In genomic region chr16:22007159-22007508, GRCh38 we compare ENCODE assay signal across 8 cellular contexts. TPM values are rescaled to one million over a fixed set of nuclear protein-coding genes. Genes with fewer than 3 reads are reported as not detected.
A peak's percentile ranks its signal among the peaks of the same experiment; 100 is the strongest.
DNase-seq lines count a peak whose midpoint lies in the region; ATAC-seq and TF ChIP-seq lines count a peak whose summit lies in the region.

No MANE protein-coding gene starts in this region.

- peaks cover 23% of the 10 kb centered on the region for H4K20me1 ChIP-seq in IMR-90 (ENCODE audit: insufficient read depth, low read length)

- H3K14ac ChIP-seq in IMR-90 (replicated peaks; ENCODE audit: low read depth, low read length): peak overlapping the region; percentile 68

- H3K9ac ChIP-seq in IMR-90 (ENCODE audit: low read depth, low read length): peak overlapping the region; percentile 81

- peak overlapping the region; percentile 90 for H3K4ac ChIP-seq in IMR-90 (ENCODE audit: low read depth, low read length)

- peak overlapping the region; percentile 97 for H2AK9ac ChIP-seq in IMR-90 (replicated peaks; ENCODE audit: low read depth, low read length, poor library complexity)

- DNase-seq in AG04450 (ENCODE audit: low read depth, low spot score) (no peak), IMR-90 (no peak), cardiac fibroblast (ENCODE audit: low read depth in 2 of 2) (no peak), superior temporal gyrus (ENCODE audit: extremely low spot score) (no peak), NCI-H1436 treated with DMSO at 0.1 percent for 48 hours (lab: John Stamatoyannopoulos, UW) (no peak)

- H3K4me3 ChIP-seq in AG04450 (ENCODE audit: low read depth, low read length) (peak overlapping the region; percentile 75), IMR-90 (ENCODE audit: insufficient read depth, low read depth, low read length) (peak overlapping the region; percentile 92), cardiac fibroblast (replicated peaks in 1 of 2; ENCODE audit: low read depth in 2 of 2, low read length in 2 of 2) (peak overlapping the region; percentile 79 to 88), muscle layer of duodenum (ENCODE audit: low read depth in 1 of 2, low read length in 2 of 2) (peak overlapping the region; percentile 75 to 94)

- H2BK5ac ChIP-seq in IMR-90 (ENCODE audit: low read depth, low read length, poor library complexity, severe bottlenecking): peak overlapping the region; percentile 84

- peak overlapping the region; percentile 20; the same call in 1 of the 2 replicates for H2AK5ac ChIP-seq in IMR-90 (ENCODE audit: low read depth, low read length)

- H2BK120ac ChIP-seq in IMR-90 (ENCODE audit: low read depth, low read length): peak overlapping the region; percentile 28

- H3K36me3 ChIP-seq in IMR-90 (ENCODE audit: control insufficient read depth, insufficient read depth, low read length) (no peaks in the 10 kb centered on the region; the same call in 1 of the 2 replicates), muscle layer of duodenum (ENCODE audit: control insufficient read depth in 1 of 2, insufficient read depth in 2 of 2, low read length in 2 of 2) (no peaks in the 10 kb centered on the region)

- H4K8ac ChIP-seq in IMR-90 (ENCODE audit: low read depth in 2 of 2, low read length in 2 of 2): peak overlapping the region; percentile 17 to 59; a peak in 2 of 4 replicates

- BruUV-seq in IMR-90 (replicated peaks; lab: Mats Ljungman, UMichigan): no TSS peak

- peak overlapping the region; percentile 99 for H2AFZ ChIP-seq in IMR-90 (replicated peaks; ENCODE audit: low read length, poor library complexity)

- WGBS in IMR-90 (ENCODE audit: extremely low coverage in 2 of 2, insufficient read length in 1 of 2), 2 experiments: 20% methylated on average over 1 of the region's 8 CpGs; no CpG with 5 or more reads in 1 of the 2 experiments

- peak overlapping the region; percentile 53; the same call in 1 of the 2 replicates for H4K91ac ChIP-seq in IMR-90 (ENCODE audit: insufficient read depth, low read depth, low read length)

- no peak overlapping the region for H3K18ac ChIP-seq in IMR-90 (ENCODE audit: low read depth, low read length)

- TF ChIP-seq CTCF in AG04450 (IDR thresholded peaks at IDR 0.05; ENCODE audit: low read depth, low read length) (no peak), IMR-90 (conservative IDR thresholded peaks at IDR 0.05; ENCODE audit: low read depth, low read length) (no peak), cardiac fibroblast (IDR thresholded peaks at IDR 0.05; ENCODE audit: low read depth, low read length) (no peak)

- CTCF ChIA-PET in AG04450 (lab: Charles Lee): interaction anchor here (1.9 to 9.4 kb wide), 4 partner anchors 69 to 182 kb away, joined by 4 to 208 read pairs (median 38); no protein-coding TSS in a partner anchor
- CTCF ChIA-PET in IMR-90 (lab: Yijun Ruan, JAX): interaction anchor here (1.2 to 5.1 kb wide), 3 partner anchors 70 to 1720 kb away, joined by 3 to 30 read pairs (median 5); no protein-coding TSS in a partner anchor

- H3K79me1 ChIP-seq in IMR-90 (ENCODE audit: low read depth in 1 of 2, low read length in 2 of 2): peaks cover 8 to 43% of the 10 kb centered on the region in 2 experiments

- H3K56ac ChIP-seq in IMR-90 (ENCODE audit: extremely low read depth, insufficient read depth, low read length): peak overlapping the region; percentile 54

- no peak overlapping the region for H2BK20ac ChIP-seq in IMR-90 (ENCODE audit: low read depth, low read length)

- TF ChIP-seq RAD21 in IMR-90 (IDR thresholded peaks at IDR 0.05; ENCODE audit: low read length): no peak

- POLR2A ChIA-PET in AG04450 (lab: Yijun Ruan, JAX): interaction anchor here (0.8 to 1.8 kb wide), 5 partner anchors 17 to 184 kb away, joined by 4 to 9 read pairs (median 6); no protein-coding TSS in a partner anchor
- POLR2A ChIA-PET in IMR-90 (lab: Charles Lee; ENCODE audit: unreplicated experiment): no interaction called here

- H3K4me1 ChIP-seq in IMR-90 (ENCODE audit: control insufficient read depth, insufficient read depth, low read length) (peaks cover 8% of the 10 kb centered on the region), muscle layer of duodenum (ENCODE audit: control insufficient read depth in 1 of 2, insufficient read depth in 2 of 2, low read length in 2 of 2) (peaks cover 4 to 16% of the 10 kb centered on the region in 2 donors)

- peak overlapping the region; percentile 95 for H3K4me2 ChIP-seq in IMR-90 (ENCODE audit: low read depth, low read length)

- dilution Hi-C loops in IMR-90 (cut with HindIII; ENCODE audit: low sequenced_read_pairs, unreplicated experiment): no loop called here

- peaks cover 23% of the 10 kb centered on the region for H3K9me1 ChIP-seq in IMR-90 (ENCODE audit: insufficient read depth, low read length)

- H2BK15ac ChIP-seq in IMR-90 (ENCODE audit: low read depth, low read length): 0 out of 3 replicates have a peak overlapping the region, but pooled peaks have one; percentile 2

- H3K9me3 ChIP-seq in AG04450 (ENCODE audit: control insufficient read depth, insufficient read depth, low read length) (peaks cover 2% of the 10 kb centered on the region; the same call in 1 of the 2 replicates), IMR-90 (ENCODE audit: control insufficient read depth, insufficient read depth, low read length) (no peaks in the 10 kb centered on the region), muscle layer of duodenum (ENCODE audit: control insufficient read depth in 1 of 2, low read length in 2 of 2) (no peaks in the 10 kb centered on the region)

- peak overlapping the region; percentile 25 for H3K27ac ChIP-seq in AG04450 (ENCODE audit: low read depth, low read length)
- H3K27ac ChIP-seq in IMR-90 (ENCODE audit: insufficient read depth, low read length): peak overlapping the region; percentile 93
- peak overlapping the region; percentile 51 for H3K27ac ChIP-seq in muscle layer of duodenum (ENCODE audit: low read length)

- H3K23ac ChIP-seq in IMR-90 (ENCODE audit: low read depth, low read length): peak overlapping the region; percentile 91

- in situ Hi-C loops in IMR-90 (cut with MboI; ENCODE audit: low sequenced_read_pairs): loop anchor here (10.0 kb wide), 1 partner anchor 288 kb away; the partner anchor contains the start of gene POLR3E

- H4K5ac ChIP-seq in IMR-90 (ENCODE audit: low read depth, low read length): peak overlapping the region; percentile 61; the same call in 1 of the 2 replicates

- intact Hi-C loops in IMR-90 (cut with micrococcal nuclease): loop anchor here (2.0 kb wide), 1 partner anchor 20 kb away; no protein-coding TSS in a partner anchor

- ATAC-seq in IMR-90 (ENCODE audit: low read depth) (no peak), HG03521 (IDR thresholded peaks at IDR 0.05; ENCODE audit: unreplicated experiment) (no peak), GM18868 (IDR thresholded peaks at IDR 0.05; ENCODE audit: unreplicated experiment) (no peak)

- no peak for TF ChIP-seq POLR2A in IMR-90 (IDR thresholded peaks at IDR 0.05; ENCODE audit: low read depth, low read length)

- H3K27me3 ChIP-seq in AG04450 (ENCODE audit: control insufficient read depth, insufficient read depth, low read length): no peaks in the 10 kb centered on the region
- no peaks in the 10 kb centered on the region for H3K27me3 ChIP-seq in IMR-90 (ENCODE audit: control insufficient read depth, insufficient read depth, low read length)
- H3K27me3 ChIP-seq in muscle layer of duodenum (ENCODE audit: low read depth, low read length): no peaks in the 10 kb centered on the region

TF ChIP-seq in IMR-90, 13 proteins besides CTCF, POLR2A, EP300 and RAD21 (continues in another document):
- TF ChIP-seq ELK1 (IDR thresholded peaks at IDR 0.05; ENCODE audit: borderline replicate concordance, low read depth, low read length): no peak
- no peak for TF ChIP-seq MAZ (IDR thresholded peaks at IDR 0.05; ENCODE audit: borderline replicate concordance, low read depth, low read length)
- TF ChIP-seq RCOR1 (IDR thresholded peaks at IDR 0.05; ENCODE audit: insufficient replicate concordance, low read length): no peak
- no peak for TF ChIP-seq BHLHE40 (IDR thresholded peaks at IDR 0.05; ENCODE audit: low read depth, low read length)
- no peak for TF ChIP-seq MAFK (IDR thresholded peaks at IDR 0.05; ENCODE audit: low read depth, low read length)
- TF ChIP-seq SMC3 (IDR thresholded peaks at IDR 0.05; ENCODE audit: low read depth, low read length): no peak
- no peak for TF ChIP-seq MXI1 (IDR thresholded peaks at IDR 0.05; ENCODE audit: borderline replicate concordance, low read depth, low read length)
- no peak for TF ChIP-seq RFX5 (IDR thresholded peaks at IDR 0.05; ENCODE audit: low read depth, low read length)
- no peak for TF ChIP-seq NFE2L2 (IDR thresholded peaks at IDR 0.05; ENCODE audit: low read depth, low read length)
- no peak for TF ChIP-seq FOS (IDR thresholded peaks at IDR 0.05; ENCODE audit: low read depth, low read length)

RNA-seq across cellular contexts. Expression of gene MOSMO, which starts 0.8 kb away (rescaled TPM):
- 15.6 and 15.8 TPM in 2 replicates for polyA plus RNA-seq in AG04450 (2011; rRNA removed)
- 8.8 and 11.0 TPM in 2 replicates for polyA minus RNA-seq in AG04450 (2011; rRNA and poly(A)+ RNA removed)
- total RNA-seq in IMR-90 (2012; rRNA removed): 16.0 and 16.9 TPM in 2 replicates
- polyA plus RNA-seq in IMR-90 (2012; rRNA removed): 8.0 and 10.5 TPM in 2 replicates
- 2.8 and 3.5 TPM in 2 replicates for polyA plus RNA-seq in IMR-90 (2012; cell fraction: cytosol; rRNA removed)
- polyA plus RNA-seq in IMR-90 (2012; cell fraction: nucleus; rRNA removed; ENCODE audit: low replicate concordance): 8.8 and 35.7 TPM in 2 replicates

RNA-seq across cellular contexts. Expression of gene PDZD9, which starts 6.2 kb away (rescaled TPM):
- polyA plus RNA-seq in AG04450 (2011; rRNA removed) (not detected in 2 replicates), IMR-90 (2012; rRNA removed) (0.13 TPM in 1 of 2 replicates, not detected in the other)
- polyA minus RNA-seq in AG04450 (2011; rRNA and poly(A)+ RNA removed): not detected in 2 replicates
- not detected in 2 replicates for total RNA-seq in IMR-90 (2012; rRNA removed)
- not detected in 2 replicates for polyA plus RNA-seq in IMR-90 (2012; cell fraction: cytosol; rRNA removed)
- polyA plus RNA-seq in IMR-90 (2012; cell fraction: nucleus; rRNA removed; ENCODE audit: low replicate concordance): not detected in 2 replicates

RNA-seq across cellular contexts. Expression of gene UQCRC2, which starts 54.0 kb away (rescaled TPM):
- polyA plus RNA-seq in AG04450 (2011; rRNA removed): 209 and 245 TPM in 2 replicates
- 213 and 227 TPM in 2 replicates for polyA minus RNA-seq in AG04450 (2011; rRNA and poly(A)+ RNA removed)
- 234 and 284 TPM in 2 replicates for total RNA-seq in IMR-90 (2012; rRNA removed)
- polyA plus RNA-seq in IMR-90 (2012; rRNA removed): 187 and 191 TPM in 2 replicates
- polyA plus RNA-seq in IMR-90 (2012; cell fraction: cytosol; rRNA removed): 40.3 and 57.1 TPM in 2 replicates
- polyA plus RNA-seq in IMR-90 (2012; cell fraction: nucleus; rRNA removed; ENCODE audit: low replicate concordance): 35.9 and 194 TPM in 2 replicates

Comparison
In these comparisons a context has a peak if more than half of its experiments do, and no peak if none do; other contexts are left out.
1. H3K27ac ChIP-seq: peak in every context shown above with its lines; median percentile 93 in IMR-90; 51 in muscle layer of duodenum; 25 in AG04450.